In genomic region chr21:35053356-35054096, GRCh38 we compare ENCODE assay signal across 14 cellular contexts. TPM values are rescaled to one million over a fixed set of nuclear protein-coding genes. Genes with fewer than 3 reads are reported as not detected.
DNase-seq lines count a peak whose midpoint lies in the region; ATAC-seq, FAIRE-seq and TF ChIP-seq lines count a peak whose summit lies in the region.
"Had no signal": no experiment of that assay in that cellular context is flagged by ENCODE, and none has a peak within 500 bp of the region (broad histone marks: within the 10 kb centered on the region; RNA-seq: fewer than 3 reads in every experiment).

No MANE protein-coding gene starts in this region.

- H3K4me3 ChIP-seq in CD8-positive, alpha-beta T cell (ENCODE audit: low read depth, low read length) = no peak overlapping the region
- no peak overlapping the region for H3K4me3 ChIP-seq in H1 (ENCODE audit: extremely low read depth in 1 of 4, insufficient read depth in 2 of 4, low read depth in 3 of 4, low read length in 4 of 4)
- H3K4me3 ChIP-seq in PC-3 (ENCODE audit: low read length) = no peak overlapping the region
- H3K4me3 ChIP-seq in lower lobe of right lung = no peak overlapping the region

- H3K27me3 ChIP-seq in CD8-positive, alpha-beta T cell (ENCODE audit: insufficient read depth, low read length) = no peaks in the 10 kb centered on the region
- peaks cover 0 to 2% (median 0%) of the 10 kb centered on the region in 4 experiments; a peak in 1 of 7 replicates for H3K27me3 ChIP-seq in H1 (replicated peaks in 1 of 4; ENCODE audit: control insufficient read depth in 3 of 4, extremely low read depth in 1 of 4, insufficient read depth in 3 of 4, low read length in 3 of 4)
- no peaks in the 10 kb centered on the region for H3K27me3 ChIP-seq in PC-3 (ENCODE audit: low read length)
- no peaks in the 10 kb centered on the region for H3K27me3 ChIP-seq in lower lobe of right lung (ENCODE audit: low read depth)

- intact Hi-C loops in CD8-positive, alpha-beta T cell (cut with DNase I, micrococcal nuclease) = loop anchor here in 1 of 2 experiments (5.0 kb wide), 1 partner anchor 174 kb away; no protein-coding TSS in a partner anchor
- intact Hi-C loops in PC-3 (cut with micrococcal nuclease) (loop anchor here (5.0 kb wide), 1 partner anchor 974 kb away; no protein-coding TSS in a partner anchor), lower lobe of right lung (cut with DNase I) (no loop called here)

- CTCF ChIA-PET in CD8-positive, alpha-beta T cell (lab: Charles Lee) = interaction anchor here (3.0 to 4.8 kb wide), 2 partner anchors 26 to 164 kb away, joined by 21 to 43 read pairs; no protein-coding TSS in a partner anchor
- CTCF ChIA-PET in H1 (lab: Charles Lee; ENCODE audit: partially characterized antibody) (interaction anchor here (1.0 to 2.5 kb wide), 2 partner anchors 24 to 308 kb away, joined by 3 to 7 read pairs; no protein-coding TSS in a partner anchor), PC-3 (lab: Charles Lee) (no interaction called here)

- H3K79me1 ChIP-seq in H1 (ENCODE audit: low read depth, low read length) = no peaks in the 10 kb centered on the region

- no peak for DNase-seq in CD8-positive, alpha-beta T cell
- peak; percentile 10 for DNase-seq in NCI-H82 treated with DMSO at 0.1 percent for 48 hours (lab: John Stamatoyannopoulos, UW; ENCODE audit: unreplicated experiment)
- no peak for DNase-seq in H1 (ENCODE audit: low read depth in 1 of 2, low spot score in 2 of 2)
- no peak for DNase-seq in osteocyte (ENCODE audit: extremely low spot score, unreplicated experiment)
- DNase-seq in GM19240 (ENCODE audit: insufficient read length, low spot score) = no peak
- no peak for DNase-seq in PC-3
- no peak for DNase-seq in lower lobe of right lung
- DNase-seq in globus pallidus (ENCODE audit: low spot score) = no peak
- DNase-seq: activated CD4-positive, alpha-beta T cell treated with anti-CD3 and anti-CD28 coated beads, Interleukin-2, amount 50 U/mL, for 1 hour; activated gamma-delta T cell; NCI-H510A treated with DMSO at 0.1 percent for 48 hours had no signal

- H3K23me2 ChIP-seq in H1 (ENCODE audit: low read depth, low read length) = no peaks in the 10 kb centered on the region

- H3K9ac ChIP-seq in H1 (replicated peaks in 1 of 4; ENCODE audit: extremely low read depth in 1 of 4, low read depth in 3 of 4, low read length in 3 of 4) = no peak overlapping the region
- no peak overlapping the region for H3K9ac ChIP-seq in PC-3 (ENCODE audit: low read length)

- no peak overlapping the region for H2BK20ac ChIP-seq in H1 (ENCODE audit: low read length)

- H3K79me2 ChIP-seq in H1 (ENCODE audit: control insufficient read depth in 1 of 2, insufficient read depth in 2 of 2, low read length in 2 of 2) (no peaks in the 10 kb centered on the region), PC-3 (ENCODE audit: low read length) (peaks cover 10% of the 10 kb centered on the region)

- no peak overlapping the region for H3K56ac ChIP-seq in H1 (replicated peaks; ENCODE audit: insufficient read length, low read depth, low read length)

- H3K27me3 Mint-ChIP-seq in CD8-positive, alpha-beta T cell (ENCODE audit: low read depth) = no peaks in the 10 kb centered on the region
- H3K27me3 Mint-ChIP-seq in osteocyte (ENCODE audit: unreplicated experiment) = no peaks in the 10 kb centered on the region

- no peak overlapping the region for H4K8ac ChIP-seq in H1 (ENCODE audit: extremely low read depth, insufficient read depth, low read length)

- H3K4me3 Mint-ChIP-seq in CD8-positive, alpha-beta T cell = no peak overlapping the region
- no peak overlapping the region for H3K4me3 Mint-ChIP-seq in osteocyte (ENCODE audit: unreplicated experiment)
- H3K4me3 Mint-ChIP-seq: stimulated activated effector memory CD8-positive, alpha-beta T cell treated with anti-CD3 and anti-CD28 coated beads, Interleukin-12 subunit alpha, Interleukin-12 subunit beta, amount 100 ng/mL, for 72 hours had no signal

- no peak overlapping the region for H3K14ac ChIP-seq in H1 (ENCODE audit: insufficient read length)

- peaks cover 28% of the 10 kb centered on the region for H3K4me1 ChIP-seq in CD8-positive, alpha-beta T cell (ENCODE audit: insufficient read depth, low read length)
- H3K4me1 ChIP-seq in H1 (replicated peaks in 1 of 4; ENCODE audit: control insufficient read depth in 3 of 4, insufficient read depth in 4 of 4, low read length in 3 of 4) (peaks cover 0 to 4% (median 2%) of the 10 kb centered on the region in 4 experiments; a peak in 1 of 7 replicates), PC-3 (ENCODE audit: insufficient read depth, low read length) (peaks cover 33% of the 10 kb centered on the region), lower lobe of right lung (peaks cover 23% of the 10 kb centered on the region)

- ATAC-seq in CD8-positive, alpha-beta T cell = no peak
- ATAC-seq in PC-3 (no peak), lower lobe of right lung (no peak)
- ATAC-seq: stimulated activated effector memory CD8-positive, alpha-beta T cell treated with anti-CD3 and anti-CD28 coated beads, Interleukin-12 subunit alpha, Interleukin-12 subunit beta, amount 100 ng/mL, for 72 hours had no signal

- no peak overlapping the region for H2BK12ac ChIP-seq in H1 (ENCODE audit: low read depth, low read length)

- H3F3A ChIP-seq in PC-3 (ENCODE audit: low read length, unreplicated experiment) = peaks cover 1% of the 10 kb centered on the region

- H3K9me2 ChIP-seq in PC-3 (replicated peaks; ENCODE audit: low read length) = no peaks in the 10 kb centered on the region

- H2AK5ac ChIP-seq in H1 (ENCODE audit: low read depth, low read length) = no peak overlapping the region

- no peak overlapping the region for H2BK15ac ChIP-seq in H1 (ENCODE audit: low read length)

- no peaks in the 10 kb centered on the region for H3K9me3 ChIP-seq in CD8-positive, alpha-beta T cell (ENCODE audit: low read length)
- H3K9me3 ChIP-seq in H1 (ENCODE audit: insufficient read depth in 2 of 2, low read depth in 1 of 2, low read length in 1 of 2) (no peaks in the 10 kb centered on the region), PC-3 (ENCODE audit: low read length) (no peaks in the 10 kb centered on the region), lower lobe of right lung (no peaks in the 10 kb centered on the region)

- H3K36me3 Mint-ChIP-seq in CD8-positive, alpha-beta T cell = peaks cover 3% of the 10 kb centered on the region
- H3K36me3 Mint-ChIP-seq in osteocyte (ENCODE audit: unreplicated experiment) = no peaks in the 10 kb centered on the region

- H3K27ac Mint-ChIP-seq in CD8-positive, alpha-beta T cell = peak overlapping the region; percentile 81
- no peak overlapping the region for H3K27ac Mint-ChIP-seq in osteocyte (ENCODE audit: unreplicated experiment)
- H3K27ac Mint-ChIP-seq: stimulated activated effector memory CD8-positive, alpha-beta T cell treated with anti-CD3 and anti-CD28 coated beads, Interleukin-12 subunit alpha, Interleukin-12 subunit beta, amount 100 ng/mL, for 72 hours had no signal

- no peak for TF ChIP-seq POLR2A in H1 (IDR thresholded peaks at IDR 0.05; ENCODE audit: control extremely low read depth in 1 of 2, low read depth in 2 of 2, low read length in 2 of 2)

- no peaks in the 10 kb centered on the region for H3K9me3 Mint-ChIP-seq in CD8-positive, alpha-beta T cell
- H3K9me3 Mint-ChIP-seq in osteocyte (ENCODE audit: unreplicated experiment) = no peaks in the 10 kb centered on the region
- H3K9me3 Mint-ChIP-seq: stimulated activated effector memory CD8-positive, alpha-beta T cell treated with anti-CD3 and anti-CD28 coated beads, Interleukin-12 subunit alpha, Interleukin-12 subunit beta, amount 100 ng/mL, for 72 hours had no signal

- H3K4me1 Mint-ChIP-seq in CD8-positive, alpha-beta T cell (ENCODE audit: low read depth) = peaks cover 42% of the 10 kb centered on the region
- H3K4me1 Mint-ChIP-seq in osteocyte (ENCODE audit: unreplicated experiment) = peaks cover 43% of the 10 kb centered on the region

- no peak overlapping the region for H4K5ac ChIP-seq in H1 (ENCODE audit: insufficient read length, low read depth, low read length)

- no peak for TF ChIP-seq EP300 in H1 (IDR thresholded peaks at IDR 0.05; ENCODE audit: borderline replicate concordance in 1 of 2, low read depth in 2 of 2, low read length in 2 of 2)

- H3K27ac ChIP-seq in CD8-positive, alpha-beta T cell (ENCODE audit: low read depth, low read length) = no peak overlapping the region
- H3K27ac ChIP-seq in H1 (ENCODE audit: low read depth, low read length) = no peak overlapping the region
- H3K27ac ChIP-seq in PC-3 (ENCODE audit: low read length) = no peak overlapping the region
- no peak overlapping the region for H3K27ac ChIP-seq in lower lobe of right lung
- H3K27ac ChIP-seq: C4-2B had no signal

- no TSS peak for BruUV-seq in PC-3 (replicated peaks; lab: Mats Ljungman, UMichigan)

- H2BK120ac ChIP-seq in H1 (replicated peaks; ENCODE audit: low read depth, low read length) = no peak overlapping the region

- H2AFZ ChIP-seq in H1 (ENCODE audit: low read length) (peak overlapping the region; percentile 31; the same call in 1 of the 2 replicates), PC-3 (ENCODE audit: low read length) (no peak overlapping the region)

- no peak overlapping the region for H3K18ac ChIP-seq in H1 (ENCODE audit: extremely low read depth, low read length)

- no peak for TF ChIP-seq CTCF in CD8-positive, alpha-beta T cell (IDR thresholded peaks at IDR 0.05)
- TF ChIP-seq CTCF in H1 (IDR thresholded peaks at IDR 0.05; ENCODE audit: control extremely low read depth in 1 of 3, insufficient read depth in 1 of 3, low read depth in 1 of 3, low read length in 3 of 3) = no peak; a peak in 1 of 4 replicates
- TF ChIP-seq CTCF in osteocyte (IDR thresholded peaks at IDR 0.05) = peak; percentile 30
- no peak; the same call in 1 of the 2 replicates for TF ChIP-seq CTCF in PC-3 (conservative IDR thresholded peaks at IDR 0.05; ENCODE audit: low read depth, low read length)
- TF ChIP-seq CTCF in lower lobe of right lung (IDR thresholded peaks at IDR 0.05) = no peak

- FAIRE-seq in H1 (lab: Jason Lieb, UNC) = no peak
- FAIRE-seq: colon had no signal

- no peak overlapping the region for H2BK5ac ChIP-seq in H1 (ENCODE audit: low read depth, low read length)

- H3K36me3 ChIP-seq in CD8-positive, alpha-beta T cell (ENCODE audit: insufficient read depth, low read length) = no peaks in the 10 kb centered on the region
- H3K36me3 ChIP-seq in H1 (ENCODE audit: control insufficient read depth in 2 of 4, insufficient read depth in 4 of 4, low read length in 3 of 4) (no peaks in the 10 kb centered on the region; a peak in 1 of 8 replicates), PC-3 (ENCODE audit: low read depth, low read length) (no peaks in the 10 kb centered on the region), lower lobe of right lung (no peaks in the 10 kb centered on the region)

- no peak overlapping the region for H3K4me2 ChIP-seq in H1 (ENCODE audit: insufficient read depth in 1 of 2, low read depth in 2 of 2, low read length in 2 of 2)
- no peak overlapping the region for H3K4me2 ChIP-seq in PC-3 (ENCODE audit: low read length)

- no peak overlapping the region for H4K91ac ChIP-seq in H1 (replicated peaks; ENCODE audit: insufficient read length, low read length)

- H4K20me1 ChIP-seq in H1 (replicated peaks in 1 of 2; ENCODE audit: control insufficient read depth in 1 of 2, insufficient read depth in 2 of 2, low read length in 2 of 2) = no peaks in the 10 kb centered on the region
- no peaks in the 10 kb centered on the region for H4K20me1 ChIP-seq in PC-3 (ENCODE audit: low read length)

- 88% methylated on average over 11 of the region's 11 CpGs; no CpG with 5 or more reads in 1 of the 2 experiments for WGBS in H1 (ENCODE audit: extremely low coverage in 1 of 2, insufficient coverage in 1 of 2, insufficient read length in 1 of 2, insufficient replicate concordance in 2 of 2, low coverage in 1 of 2, low lambda C conversion rate in 2 of 2, missing lambda C conversion rate in 1 of 2), 2 experiments

- H3K4ac ChIP-seq in H1 (replicated peaks; ENCODE audit: insufficient read length, low read depth, low read length) = no peak overlapping the region

- POLR2A ChIA-PET in CD8-positive, alpha-beta T cell (lab: Charles Lee) = interaction anchor here (1.7 kb wide), 1 partner anchor 42 kb away, joined by 3 read pairs; no protein-coding TSS in a partner anchor
- POLR2A ChIA-PET in H1 (lab: Charles Lee; ENCODE audit: partially characterized antibody) (no interaction called here), PC-3 (lab: Charles Lee; ENCODE audit: unreplicated experiment) (no interaction called here)

- TF ChIP-seq RAD21 in H1 (IDR thresholded peaks at IDR 0.05 in 1 of 2, conservative IDR thresholded peaks at IDR 0.05 in 1 of 2; ENCODE audit: low read depth in 2 of 2, low read length in 2 of 2) = peak in 1 of 2 experiments; percentile 22; a peak in 2 of 4 replicates

- no peak overlapping the region for H3K23ac ChIP-seq in H1 (ENCODE audit: insufficient read length)

RNA-seq across cellular contexts. Expression of gene RUNX1, which starts 4.4 kb away (rescaled TPM):
- 10 to 100 TPM; 39.3 to 43.1 TPM for total RNA-seq in CD8-positive, alpha-beta T cell
- total RNA-seq in H1 (2021; fragmentation: NEBNext Ultra II Directional; extraction: Animal tissue kit (Norgen Biotek cat#: 25700)) = 0.25 and 0.60 TPM in 2 replicates
- polyA plus RNA-seq in H1 (2011; rRNA removed) = 0.11 and 0.20 TPM in 2 replicates
- polyA plus RNA-seq in H1 (2011; cell fraction: cytosol; rRNA removed) = 0.12 TPM
- 0.61 TPM for polyA plus RNA-seq in H1 (2011; cell fraction: nucleus; rRNA removed)
- polyA plus RNA-seq in H1 (2012, experiment 1 of 2) = 0.17 to 0.44 TPM (median 0.29 TPM) in 4 replicates
- polyA plus RNA-seq in H1 (2012, experiment 2 of 2) = 0.01 TPM
- polyA plus RNA-seq in H1 (2013, experiment 1 of 2) = 0.22 TPM
- polyA plus RNA-seq in H1 (2013, experiment 2 of 2) = 0.13 TPM
- 0.73 and 1.9 TPM in 2 replicates for polyA minus RNA-seq in H1 (2011; rRNA and poly(A)+ RNA removed)
- 1.4 TPM for polyA minus RNA-seq in H1 (2011; cell fraction: cytosol; rRNA and poly(A)+ RNA removed)
- polyA minus RNA-seq in H1 (2011; cell fraction: nucleus; rRNA and poly(A)+ RNA removed) = 4.3 TPM
- total RNA-seq in osteocyte = 23.6 and 23.9 TPM in 2 replicates
- total RNA-seq in PC-3 (2014; rRNA removed) = 55.2 and 77.8 TPM in 2 replicates
- 110 TPM for total RNA-seq in lower lobe of right lung

Comparison
In these comparisons a context has a peak if more than half of its experiments do, and no peak if none do; other contexts are left out.
1. RNA of gene RUNX1, which starts 4.4 kb away (total RNA-seq): 110 TPM in lower lobe of right lung (single experiment), 55.2 to 77.8 TPM in PC-3, 39.3 to 43.1 TPM in CD8-positive, alpha-beta T cell and 23.6 to 23.9 TPM in osteocyte; 0.25 to 0.60 TPM in H1; every median in the first group is over 10 times any median in the second.